ENCODE assay signal across 1 cellular context in genomic region chr3:194933465-194933864, GRCh38.
TF ChIP-seq lines count a peak whose summit lies in the region.

No MANE protein-coding gene starts in this region.

TF ChIP-seq in GM23338, 12 proteins besides CTCF, POLR2A, EP300 and RAD21 (continued from another document):
- TF ChIP-seq ZNF462 (CRISPR knock-in tag; IDR thresholded peaks at IDR 0.05) (no peak), ZNF114 (CRISPR knock-in tag; IDR thresholded peaks at IDR 0.05) (no peak), ZNF331 (CRISPR knock-in tag; IDR thresholded peaks at IDR 0.05; ENCODE audit: low read depth) (no peak), ETS1 (IDR thresholded peaks at IDR 0.05) (no peak)
